1 cellular context compared by ENCODE assay signal in the genomic region with DNA sequence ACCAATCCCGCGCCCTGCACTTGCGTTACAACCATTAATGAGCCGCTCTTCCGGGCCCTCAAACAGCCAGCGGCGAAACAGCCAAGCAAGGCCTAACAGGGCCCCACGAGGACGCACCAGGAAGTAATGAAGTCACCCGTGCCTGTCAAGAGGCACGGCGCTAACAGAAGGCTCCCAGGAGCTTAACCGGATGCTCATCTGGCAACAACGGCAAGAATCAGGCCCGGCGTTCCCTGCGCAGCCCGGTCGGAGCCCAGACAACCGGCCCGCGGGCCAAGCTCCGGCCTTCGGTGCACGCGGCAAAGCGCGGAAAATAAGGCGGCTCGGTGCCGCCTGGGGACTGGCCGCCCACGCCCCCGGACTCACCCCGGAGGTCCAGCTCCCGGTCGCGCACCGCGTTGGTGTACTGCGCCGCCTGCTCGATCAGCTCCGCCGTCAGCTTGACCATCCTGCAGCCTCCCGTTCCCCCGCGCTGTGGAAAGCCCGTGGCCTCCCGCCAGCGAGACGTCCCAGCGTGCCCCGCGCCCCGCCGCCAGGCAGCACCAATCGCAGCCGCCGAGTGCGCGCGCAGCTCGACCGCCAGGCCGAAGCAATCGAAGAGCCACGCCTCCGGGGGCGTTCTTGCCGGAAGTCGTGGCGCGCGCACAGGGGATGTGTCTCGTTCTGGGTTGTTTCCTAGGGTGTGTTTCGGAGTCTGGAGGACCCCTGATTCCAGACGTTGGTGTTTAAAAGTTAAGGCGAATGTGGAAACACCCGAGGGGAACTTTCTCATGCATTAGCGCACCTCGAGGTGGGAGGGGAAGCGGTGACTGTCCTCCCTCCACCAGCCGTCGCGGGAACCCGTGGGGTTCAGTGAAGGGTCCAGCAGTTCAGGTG.
TF ChIP-seq lines count a peak whose summit lies in the region.

TSS of gene SNRPA1 (minus strand) at position 518 of the 876 bp plus-strand sequence. CDS start at position 448, 70 bp downstream.

TF ChIP-seq in GM12878, 131 proteins besides CTCF, POLR2A, EP300 and RAD21 (continued from another document and continues in another):
- no peak for TF ChIP-seq ZZZ3 (IDR thresholded peaks at IDR 0.05; ENCODE audit: control insufficient read depth, insufficient read length, low read depth)
- no peak for TF ChIP-seq SUPT20H (IDR thresholded peaks at IDR 0.05; ENCODE audit: borderline replicate concordance, control insufficient read depth, low read depth, low read length)
- no peak for TF ChIP-seq PAX8 (IDR thresholded peaks at IDR 0.05)
- TF ChIP-seq NR2C1 (IDR thresholded peaks at IDR 0.05), result peak; percentile 21; the same call in 1 of the 2 replicates
- TF ChIP-seq CEBPB (IDR thresholded peaks at IDR 0.05; ENCODE audit: borderline replicate concordance in 1 of 2, low read depth in 2 of 2, low read length in 2 of 2), result no peak
- peak; percentile 59 to 79; a peak in 3 of 4 replicates for TF ChIP-seq BHLHE40 (IDR thresholded peaks at IDR 0.05; ENCODE audit: borderline replicate concordance in 1 of 2, low read depth in 2 of 2, low read length in 1 of 2)
- peak; percentile 81 for TF ChIP-seq CHD2 (IDR thresholded peaks at IDR 0.05; ENCODE audit: borderline replicate concordance, low read depth, low read length)
- peak; percentile 62 for TF ChIP-seq DPF2 (IDR thresholded peaks at IDR 0.05)
- peak; percentile 80; the same call in 1 of the 2 replicates for TF ChIP-seq ZNF207 (IDR thresholded peaks at IDR 0.05; ENCODE audit: borderline replicate concordance)
- TF ChIP-seq YBX1 (IDR thresholded peaks at IDR 0.05), result no peak
- TF ChIP-seq SMAD1 (IDR thresholded peaks at IDR 0.05; ENCODE audit: low read depth, partially characterized antibody), result peak; percentile 71
- peak; percentile 71 for TF ChIP-seq MYC (IDR thresholded peaks at IDR 0.05; ENCODE audit: insufficient read depth, insufficient read length, insufficient replicate concordance, low read length, severe bottlenecking)
- TF ChIP-seq MEF2A (IDR thresholded peaks at IDR 0.05; ENCODE audit: insufficient read depth, low read depth, low read length), result peak; percentile 24; the same call in 1 of the 2 replicates
- TF ChIP-seq IKZF2 (IDR thresholded peaks at IDR 0.05), result 0 out of 4 replicates have a peak, but pooled peaks of 1 of the 2 experiments have one; percentile 6
- TF ChIP-seq IRF3 (IDR thresholded peaks at IDR 0.05), result no peak
- TF ChIP-seq SUZ12 (IDR thresholded peaks at IDR 0.05; ENCODE audit: unreplicated experiment), result no peak
- TF ChIP-seq PBX3 (IDR thresholded peaks at IDR 0.05; ENCODE audit: insufficient replicate concordance, low read depth, low read length), result no peak
- TF ChIP-seq IRF4 (IDR thresholded peaks at IDR 0.05; ENCODE audit: low read depth, low read length), result 0 out of 2 replicates have a peak, but pooled peaks have one; percentile 2
- no peak for TF ChIP-seq WRNIP1 (IDR thresholded peaks at IDR 0.05; ENCODE audit: borderline replicate concordance, low read depth, low read length)
- TF ChIP-seq, protein P1, sequence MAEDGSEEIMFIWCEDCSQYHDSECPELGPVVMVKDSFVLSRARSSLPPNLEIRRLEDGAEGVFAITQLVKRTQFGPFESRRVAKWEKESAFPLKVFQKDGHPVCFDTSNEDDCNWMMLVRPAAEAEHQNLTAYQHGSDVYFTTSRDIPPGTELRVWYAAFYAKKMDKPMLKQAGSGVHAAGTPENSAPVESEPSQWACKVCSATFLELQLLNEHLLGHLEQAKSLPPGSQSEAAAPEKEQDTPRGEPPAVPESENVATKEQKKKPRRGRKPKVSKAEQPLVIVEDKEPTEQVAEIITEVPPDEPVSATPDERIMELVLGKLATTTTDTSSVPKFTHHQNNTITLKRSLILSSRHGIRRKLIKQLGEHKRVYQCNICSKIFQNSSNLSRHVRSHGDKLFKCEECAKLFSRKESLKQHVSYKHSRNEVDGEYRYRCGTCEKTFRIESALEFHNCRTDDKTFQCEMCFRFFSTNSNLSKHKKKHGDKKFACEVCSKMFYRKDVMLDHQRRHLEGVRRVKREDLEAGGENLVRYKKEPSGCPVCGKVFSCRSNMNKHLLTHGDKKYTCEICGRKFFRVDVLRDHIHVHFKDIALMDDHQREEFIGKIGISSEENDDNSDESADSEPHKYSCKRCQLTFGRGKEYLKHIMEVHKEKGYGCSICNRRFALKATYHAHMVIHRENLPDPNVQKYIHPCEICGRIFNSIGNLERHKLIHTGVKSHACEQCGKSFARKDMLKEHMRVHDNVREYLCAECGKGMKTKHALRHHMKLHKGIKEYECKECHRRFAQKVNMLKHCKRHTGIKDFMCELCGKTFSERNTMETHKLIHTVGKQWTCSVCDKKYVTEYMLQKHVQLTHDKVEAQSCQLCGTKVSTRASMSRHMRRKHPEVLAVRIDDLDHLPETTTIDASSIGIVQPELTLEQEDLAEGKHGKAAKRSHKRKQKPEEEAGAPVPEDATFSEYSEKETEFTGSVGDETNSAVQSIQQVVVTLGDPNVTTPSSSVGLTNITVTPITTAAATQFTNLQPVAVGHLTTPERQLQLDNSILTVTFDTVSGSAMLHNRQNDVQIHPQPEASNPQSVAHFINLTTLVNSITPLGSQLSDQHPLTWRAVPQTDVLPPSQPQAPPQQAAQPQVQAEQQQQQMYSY (CRISPR knock-in tag; IDR thresholded peaks at IDR 0.05), result no peak
- TF ChIP-seq IKZF1 (conservative IDR thresholded peaks at IDR 0.05), result peak; percentile 92
- TF ChIP-seq JUNB (IDR thresholded peaks at IDR 0.05), result no peak
- TF ChIP-seq ATF3 (IDR thresholded peaks at IDR 0.05; ENCODE audit: borderline replicate concordance, extremely low read depth, low read depth, low read length), result no peak
- TF ChIP-seq POLR2AphosphoS5 (IDR thresholded peaks at IDR 0.05; ENCODE audit: low read length), result peak; percentile 84
- TF ChIP-seq SP1 (IDR thresholded peaks at IDR 0.05; ENCODE audit: low read depth, low read length), result peak; percentile 79
- peak; percentile 69; the same call in 1 of the 2 replicates for TF ChIP-seq TBL1XR1 (IDR thresholded peaks at IDR 0.05; ENCODE audit: low read depth, low read length)
- TF ChIP-seq, protein P2, sequence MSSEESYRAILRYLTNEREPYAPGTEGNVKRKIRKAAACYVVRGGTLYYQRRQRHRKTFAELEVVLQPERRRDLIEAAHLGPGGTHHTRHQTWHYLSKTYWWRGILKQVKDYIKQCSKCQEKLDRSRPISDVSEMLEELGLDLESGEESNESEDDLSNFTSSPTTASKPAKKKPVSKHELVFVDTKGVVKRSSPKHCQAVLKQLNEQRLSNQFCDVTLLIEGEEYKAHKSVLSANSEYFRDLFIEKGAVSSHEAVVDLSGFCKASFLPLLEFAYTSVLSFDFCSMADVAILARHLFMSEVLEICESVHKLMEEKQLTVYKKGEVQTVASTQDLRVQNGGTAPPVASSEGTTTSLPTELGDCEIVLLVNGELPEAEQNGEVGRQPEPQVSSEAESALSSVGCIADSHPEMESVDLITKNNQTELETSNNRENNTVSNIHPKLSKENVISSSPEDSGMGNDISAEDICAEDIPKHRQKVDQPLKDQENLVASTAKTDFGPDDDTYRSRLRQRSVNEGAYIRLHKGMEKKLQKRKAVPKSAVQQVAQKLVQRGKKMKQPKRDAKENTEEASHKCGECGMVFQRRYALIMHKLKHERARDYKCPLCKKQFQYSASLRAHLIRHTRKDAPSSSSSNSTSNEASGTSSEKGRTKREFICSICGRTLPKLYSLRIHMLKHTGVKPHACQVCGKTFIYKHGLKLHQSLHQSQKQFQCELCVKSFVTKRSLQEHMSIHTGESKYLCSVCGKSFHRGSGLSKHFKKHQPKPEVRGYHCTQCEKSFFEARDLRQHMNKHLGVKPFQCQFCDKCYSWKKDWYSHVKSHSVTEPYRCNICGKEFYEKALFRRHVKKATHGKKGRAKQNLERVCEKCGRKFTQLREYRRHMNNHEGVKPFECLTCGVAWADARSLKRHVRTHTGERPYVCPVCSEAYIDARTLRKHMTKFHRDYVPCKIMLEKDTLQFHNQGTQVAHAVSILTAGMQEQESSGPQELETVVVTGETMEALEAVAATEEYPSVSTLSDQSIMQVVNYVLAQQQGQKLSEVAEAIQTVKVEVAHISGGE (CRISPR knock-in tag; IDR thresholded peaks at IDR 0.05), result no peak
- TF ChIP-seq EZH2 (IDR thresholded peaks at IDR 0.05; ENCODE audit: borderline replicate concordance, control insufficient read depth, low read depth, low read length), result no peak
- TF ChIP-seq SREBF1 (IDR thresholded peaks at IDR 0.05; ENCODE audit: low read length), result no peak
- TF ChIP-seq HCFC1 (IDR thresholded peaks at IDR 0.05; ENCODE audit: low read length), result peak; percentile 79
- 0 out of 2 replicates have a peak, but pooled peaks have one; percentile 35 for TF ChIP-seq TCF3 (IDR thresholded peaks at IDR 0.05; ENCODE audit: borderline replicate concordance, insufficient read depth, low read depth, low read length)
- peak; percentile 74 for TF ChIP-seq NR2C2 (IDR thresholded peaks at IDR 0.05; ENCODE audit: borderline replicate concordance, control insufficient read depth, insufficient read length, low read depth)
- no peak for TF ChIP-seq BRCA1 (IDR thresholded peaks at IDR 0.05; ENCODE audit: low read depth, low read length)
- no peak for TF ChIP-seq FOS (IDR thresholded peaks at IDR 0.05; ENCODE audit: borderline replicate concordance, extremely low read depth, insufficient read length)
- TF ChIP-seq RELA (IDR thresholded peaks at IDR 0.05; ENCODE audit: borderline replicate concordance, partially characterized antibody), result peak; percentile 66
- no peak for TF ChIP-seq ZNF384 (IDR thresholded peaks at IDR 0.05; ENCODE audit: borderline replicate concordance, low read depth, low read length)
- TF ChIP-seq, protein P3, sequence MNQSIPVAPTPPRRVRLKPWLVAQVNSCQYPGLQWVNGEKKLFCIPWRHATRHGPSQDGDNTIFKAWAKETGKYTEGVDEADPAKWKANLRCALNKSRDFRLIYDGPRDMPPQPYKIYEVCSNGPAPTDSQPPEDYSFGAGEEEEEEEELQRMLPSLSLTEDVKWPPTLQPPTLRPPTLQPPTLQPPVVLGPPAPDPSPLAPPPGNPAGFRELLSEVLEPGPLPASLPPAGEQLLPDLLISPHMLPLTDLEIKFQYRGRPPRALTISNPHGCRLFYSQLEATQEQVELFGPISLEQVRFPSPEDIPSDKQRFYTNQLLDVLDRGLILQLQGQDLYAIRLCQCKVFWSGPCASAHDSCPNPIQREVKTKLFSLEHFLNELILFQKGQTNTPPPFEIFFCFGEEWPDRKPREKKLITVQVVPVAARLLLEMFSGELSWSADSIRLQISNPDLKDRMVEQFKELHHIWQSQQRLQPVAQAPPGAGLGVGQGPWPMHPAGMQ (IDR thresholded peaks at IDR 0.05; ENCODE audit: borderline replicate concordance), result no peak
- TF ChIP-seq, protein P4, sequence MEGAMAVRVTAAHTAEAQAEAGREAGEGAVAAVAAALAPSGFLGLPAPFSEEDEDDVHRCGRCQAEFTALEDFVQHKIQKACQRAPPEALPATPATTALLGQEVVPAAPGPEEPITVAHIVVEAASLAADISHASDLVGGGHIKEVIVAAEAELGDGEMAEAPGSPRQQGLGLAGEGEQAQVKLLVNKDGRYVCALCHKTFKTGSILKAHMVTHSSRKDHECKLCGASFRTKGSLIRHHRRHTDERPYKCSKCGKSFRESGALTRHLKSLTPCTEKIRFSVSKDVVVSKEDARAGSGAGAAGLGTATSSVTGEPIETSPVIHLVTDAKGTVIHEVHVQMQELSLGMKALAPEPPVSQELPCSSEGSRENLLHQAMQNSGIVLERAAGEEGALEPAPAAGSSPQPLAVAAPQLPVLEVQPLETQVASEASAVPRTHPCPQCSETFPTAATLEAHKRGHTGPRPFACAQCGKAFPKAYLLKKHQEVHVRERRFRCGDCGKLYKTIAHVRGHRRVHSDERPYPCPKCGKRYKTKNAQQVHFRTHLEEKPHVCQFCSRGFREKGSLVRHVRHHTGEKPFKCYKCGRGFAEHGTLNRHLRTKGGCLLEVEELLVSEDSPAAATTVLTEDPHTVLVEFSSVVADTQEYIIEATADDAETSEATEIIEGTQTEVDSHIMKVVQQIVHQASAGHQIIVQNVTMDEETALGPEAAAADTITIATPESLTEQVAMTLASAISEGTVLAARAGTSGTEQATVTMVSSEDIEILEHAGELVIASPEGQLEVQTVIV (IDR thresholded peaks at IDR 0.05; ENCODE audit: borderline replicate concordance, partially characterized antibody), result peak; percentile 58
